ENCODE assay signal across 32 cellular contexts in genomic region chr3:14223595-14223994, GRCh38. TPM values are rescaled to one million over a fixed set of nuclear protein-coding genes. Genes with fewer than 3 reads are reported as not detected.
DNase-seq lines count a peak whose midpoint lies in the region; ATAC-seq and TF ChIP-seq lines count a peak whose summit lies in the region.
"Had no signal": no experiment of that assay in that cellular context is flagged by ENCODE, and none has a peak within 500 bp of the region (broad histone marks: within the 10 kb centered on the region; RNA-seq: fewer than 3 reads in every experiment).

No MANE protein-coding gene starts in this region.

- in situ Hi-C loops in brain microvascular endothelial cell (cut with HindIII; ENCODE audit: low pct_ligation_motif_present, low sequenced_read_pairs), result no loop called here

- ATAC-seq in HG03432 (IDR thresholded peaks at IDR 0.05; ENCODE audit: unreplicated experiment) (peak; percentile 49), SK-N-SH treated with all-trans-retinoic acid at 6 μM for 48 hours (no peak)
- ATAC-seq: left colon; stimulated activated naive CD8-positive, alpha-beta T cell treated with anti-CD3 and anti-CD28 coated beads, Interleukin-15, amount 100 ng/mL, for 72 hours; T-helper 17 cell had no signal

- H3K27me3 ChIP-seq in brain microvascular endothelial cell (replicated peaks), result no peaks in the 10 kb centered on the region
- H3K27me3 ChIP-seq: BLaER1, heart left ventricle, transverse colon had no signal

- peak overlapping the region; percentile 12 for H3K27ac ChIP-seq in brain microvascular endothelial cell
- H3K27ac ChIP-seq: BLaER1, RWPE1, transverse colon had no signal

- H3K27me3 Mint-ChIP-seq in osteocyte (ENCODE audit: unreplicated experiment), result no peaks in the 10 kb centered on the region
- H3K27me3 Mint-ChIP-seq: progenitor cell of endocrine pancreas had no signal

- no peak for TF ChIP-seq CTCF in GM12865 (IDR thresholded peaks at IDR 0.05; ENCODE audit: insufficient read depth, low read depth, low read length, missing control alignments)
- no peak for TF ChIP-seq CTCF in brain microvascular endothelial cell (IDR thresholded peaks at IDR 0.05; ENCODE audit: low read depth, low read length, missing control alignments)
- TF ChIP-seq CTCF in osteocyte (IDR thresholded peaks at IDR 0.05), result no peak

- no peaks in the 10 kb centered on the region for H3K36me3 ChIP-seq in brain microvascular endothelial cell (replicated peaks)
- H3K36me3 ChIP-seq: BLaER1, heart left ventricle, transverse colon had no signal

- H3K9me3 Mint-ChIP-seq in osteocyte (ENCODE audit: unreplicated experiment), result peaks cover 27% of the 10 kb centered on the region
- H3K9me3 Mint-ChIP-seq: activated naive CD4-positive, alpha-beta T cell treated with anti-CD3 and anti-CD28 coated beads, Interleukin-2, amount 10 ng/mL, durations not matched to agents 7 days and 5 days had no signal

- H3K27ac Mint-ChIP-seq in osteocyte (ENCODE audit: unreplicated experiment), result peak overlapping the region; percentile 82
- H3K27ac Mint-ChIP-seq: activated CD4-positive, alpha-beta memory T cell treated with anti-CD3 and anti-CD28 coated beads for 36 hours; activated naive CD4-positive, alpha-beta T cell treated with anti-CD3 and anti-CD28 coated beads, Interleukin-2, amount 10 ng/mL, durations not matched to agents 7 days and 5 days; memory B cell; stimulated activated naive CD8-positive, alpha-beta T cell treated with anti-CD3 and anti-CD28 coated beads, Interleukin-15, amount 100 ng/mL, for 72 hours; T-helper 17 cell had no signal

- H3K4me1 Mint-ChIP-seq in osteocyte (ENCODE audit: unreplicated experiment), result peaks cover 53% of the 10 kb centered on the region
- H3K4me1 Mint-ChIP-seq: activated naive CD4-positive, alpha-beta T cell treated with anti-CD3 and anti-CD28 coated beads, Interleukin-2, amount 10 ng/mL, durations not matched to agents 7 days and 5 days; memory B cell; stimulated activated naive CD8-positive, alpha-beta T cell treated with anti-CD3 and anti-CD28 coated beads, Interleukin-15, amount 100 ng/mL, for 72 hours; T-helper 17 cell had no signal

- H3K4me3 ChIP-seq in GM12865 (ENCODE audit: low read depth, low read length) (no peak overlapping the region), brain microvascular endothelial cell (ENCODE audit: low read depth, low read length) (no peak overlapping the region)
- H3K4me3 ChIP-seq: BLaER1, heart left ventricle, transverse colon had no signal

- H3K36me3 Mint-ChIP-seq in osteocyte (ENCODE audit: unreplicated experiment), result peaks cover 25% of the 10 kb centered on the region
- H3K36me3 Mint-ChIP-seq: activated naive CD4-positive, alpha-beta T cell treated with anti-CD3 and anti-CD28 coated beads, Interleukin-2, amount 10 ng/mL, durations not matched to agents 7 days and 5 days had no signal

- H3K4me3 Mint-ChIP-seq in osteocyte (ENCODE audit: unreplicated experiment), result no peak overlapping the region
- H3K4me3 Mint-ChIP-seq: activated CD4-positive, alpha-beta memory T cell treated with anti-CD3 and anti-CD28 coated beads for 36 hours; activated naive CD4-positive, alpha-beta T cell treated with anti-CD3 and anti-CD28 coated beads, Interleukin-2, amount 10 ng/mL, durations not matched to agents 7 days and 5 days; memory B cell; neural crest cell; stimulated activated naive CD8-positive, alpha-beta T cell treated with anti-CD3 and anti-CD28 coated beads, Interleukin-15, amount 100 ng/mL, for 72 hours; T-helper 17 cell had no signal

- DNase-seq in GM12865 (ENCODE audit: low read depth) (peak; percentile 29), brain microvascular endothelial cell (no peak), osteocyte (ENCODE audit: extremely low spot score, unreplicated experiment) (no peak), NCI-H2227 treated with DMSO at 0.1 percent for 48 hours (lab: John Stamatoyannopoulos, UW) (no peak), HuH-7 (ENCODE audit: low spot score) (no peak), NCI-H2227 (lab: John Stamatoyannopoulos, UW; ENCODE audit: unreplicated experiment) (no peak)
- DNase-seq: activated CD4-positive, alpha-beta memory T cell treated with anti-CD3 and anti-CD28 coated beads for 36 hours; activated CD4-positive, CD25-positive, alpha-beta regulatory T cell treated with anti-CD3 and anti-CD28 coated beads, Interleukin-2, amount 50 U/mL, for 72 hours; activated CD8-positive, alpha-beta memory T cell treated with anti-CD3 and anti-CD28 coated beads, Interleukin-2, amount 50 U/mL, for 4 hours; activated naive CD4-positive, alpha-beta T cell treated with anti-CD3 and anti-CD28 coated beads, Interleukin-2, amount 10 ng/mL, durations not matched to agents 7 days and 5 days; amniotic stem cell; DMS79 treated with DMSO at 0.1 percent for 48 hours; effector memory CD4-positive, alpha-beta T cell; GOT3; heart left ventricle; left colon; NCI-H1105 treated with DMSO at 0.1 percent for 48 hours; NCI-H2081; NCI-H345; NCI-H748 treated with DMSO at 0.1 percent for 48 hours; SK-N-SH; stimulated activated CD4-positive, alpha-beta T cell treated with anti-CD3 and anti-CD28 coated beads, Interleukin-15, amount 100 ng/mL, for 24 hours; stimulated activated naive CD8-positive, alpha-beta T cell treated with anti-CD3 and anti-CD28 coated beads, Interleukin-15, amount 100 ng/mL, for 72 hours; T-helper 17 cell; transverse colon had no signal

TF ChIP-seq in SK-N-SH treated with all-trans-retinoic acid at 6 μM for 48 hours, 23 proteins besides CTCF, POLR2A, EP300 and RAD21:
- TF ChIP-seq ZNF8 (CRISPR knock-in tag; IDR thresholded peaks at IDR 0.05), result no peak
- TF ChIP-seq OSR1 (CRISPR knock-in tag; IDR thresholded peaks at IDR 0.05), result no peak
- TF ChIP-seq BACH2 (CRISPR knock-in tag; IDR thresholded peaks at IDR 0.05; ENCODE audit: borderline replicate concordance), result no peak
- TF ChIP-seq ZFP3 (CRISPR knock-in tag; IDR thresholded peaks at IDR 0.05), result no peak

RNA-seq across cellular contexts. Expression of gene LSM3, which starts 45.0 kb away (rescaled TPM):
- 9.9 and 10.0 TPM in 2 replicates for total RNA-seq in osteocyte

RNA-seq across cellular contexts. Expression of gene XPC, which starts 45.2 kb away (rescaled TPM):
- 39.4 and 41.5 TPM in 2 replicates for total RNA-seq in osteocyte
